Comparison of ENCODE assay signal across 8 cellular contexts in genomic region chr10:80204193-80204714, GRCh38. TPM values are rescaled to one million over a fixed set of nuclear protein-coding genes. Genes with fewer than 3 reads are reported as not detected.
DNase-seq lines count a peak whose midpoint lies in the region; ATAC-seq and TF ChIP-seq lines count a peak whose summit lies in the region.

No MANE protein-coding gene starts in this region.

- peak overlapping the region; percentile 67 for H3K4me3 ChIP-seq in GM12865 (ENCODE audit: low read depth, low read length)
- H3K4me3 ChIP-seq in Peyer's patch = peak overlapping the region; percentile 85 to 99 (median 96)
- H3K4me3 ChIP-seq in effector memory CD4-positive, alpha-beta T cell (ENCODE audit: insufficient read depth, low read depth, low read length, poor library complexity, severe bottlenecking) = peak overlapping the region; percentile 82
- H3K4me3 ChIP-seq in mucosa of rectum (ENCODE audit: low read length in 2 of 2) = peak overlapping the region; percentile 79 to 93

- no peak for TF ChIP-seq CTCF in GM12865 (IDR thresholded peaks at IDR 0.05; ENCODE audit: insufficient read depth, low read depth, low read length, missing control alignments)
- no peak for TF ChIP-seq CTCF in Peyer's patch (IDR thresholded peaks at IDR 0.05)

- H3K9me3 ChIP-seq in Peyer's patch (no peaks in the 10 kb centered on the region), mucosa of rectum (ENCODE audit: control insufficient read depth in 2 of 2, low read length in 2 of 2) (no peaks in the 10 kb centered on the region)
- H3K9me3 ChIP-seq in effector memory CD4-positive, alpha-beta T cell (ENCODE audit: control insufficient read depth, low read length) = no peaks in the 10 kb centered on the region

- ATAC-seq in GM18502 (IDR thresholded peaks at IDR 0.05; ENCODE audit: poor library complexity, unreplicated experiment) (no peak), HG03108 (IDR thresholded peaks at IDR 0.05; ENCODE audit: unreplicated experiment) (no peak)

- H3K27ac ChIP-seq in Peyer's patch (peak overlapping the region; percentile 99 to 100 (median 99)), mucosa of rectum (ENCODE audit: low read depth in 2 of 2, low read length in 2 of 2) (peak overlapping the region; percentile 96 to 98)
- H3K27ac ChIP-seq in effector memory CD4-positive, alpha-beta T cell (ENCODE audit: insufficient read depth, low read length, poor library complexity, severe bottlenecking) = peak overlapping the region; percentile 90

- peaks cover 7 to 60% (median 27%) of the 10 kb centered on the region in 4 donors for H3K4me1 ChIP-seq in Peyer's patch
- peaks cover 40% of the 10 kb centered on the region for H3K4me1 ChIP-seq in effector memory CD4-positive, alpha-beta T cell (ENCODE audit: control insufficient read depth, insufficient read depth, low read length, poor library complexity, severe bottlenecking)
- H3K4me1 ChIP-seq in mucosa of rectum (ENCODE audit: control insufficient read depth in 2 of 2, insufficient read depth in 2 of 2, low read length in 2 of 2) = peaks cover 62 to 77% of the 10 kb centered on the region in 2 donors

- H3K36me3 ChIP-seq in Peyer's patch = no peaks in the 10 kb centered on the region
- H3K36me3 ChIP-seq in effector memory CD4-positive, alpha-beta T cell (ENCODE audit: control insufficient read depth, insufficient read depth, low read length) = no peaks in the 10 kb centered on the region
- H3K36me3 ChIP-seq in mucosa of rectum (ENCODE audit: control insufficient read depth in 2 of 2, insufficient read depth in 2 of 2, low read length in 2 of 2) = peaks cover 5 to 6% of the 10 kb centered on the region in 2 donors

- TF ChIP-seq POLR2A in Peyer's patch (IDR thresholded peaks at IDR 0.05) = peak; percentile 87 to 94

- H3K27me3 ChIP-seq in Peyer's patch = no peaks in the 10 kb centered on the region
- no peaks in the 10 kb centered on the region for H3K27me3 ChIP-seq in effector memory CD4-positive, alpha-beta T cell (replicated peaks; ENCODE audit: control insufficient read depth, insufficient read depth, low read length, poor library complexity, severe bottlenecking)
- no peaks in the 10 kb centered on the region for H3K27me3 ChIP-seq in mucosa of rectum (ENCODE audit: control insufficient read depth in 2 of 2, insufficient read depth in 2 of 2, low read length in 2 of 2)

- H3K9ac ChIP-seq in mucosa of rectum (ENCODE audit: low read depth in 1 of 2, low read length in 2 of 2) = peak overlapping the region; percentile 99

- peak; percentile 15 for DNase-seq in GM12865 (ENCODE audit: low read depth)
- peak in 2 of 3 donors; percentile 79 to 86 for DNase-seq in Peyer's patch
- DNase-seq in effector memory CD4-positive, alpha-beta T cell = no peak
- DNase-seq in globus pallidus (ENCODE audit: low spot score) = no peak
- no peak for DNase-seq in NCI-H1048 (lab: John Stamatoyannopoulos, UW)

RNA-seq across cellular contexts. Expression of gene ANXA11, which starts 1.1 kb away (rescaled TPM):
- total RNA-seq in Peyer's patch = 100 to 1,000 TPM; 110 to 269 (median 238) TPM

Comparison
In these comparisons a context has a peak if more than half of its experiments do, and no peak if none do; other contexts are left out.
1. DNase-seq: peak in GM12865 (single experiment) and Peyer's patch (2 of 3); none in effector memory CD4-positive, alpha-beta T cell (0 of 3), globus pallidus (single experiment) and NCI-H1048 (single experiment).
2. Peak in every context shown above with its lines, with median percentiles within 50 percentile points of each other: H3K4me3 ChIP-seq and H3K27ac ChIP-seq.